ENCODE assay signal across 19 cellular contexts in genomic region chr9:87269296-87269695, GRCh38.
"Had no signal": no experiment of that assay in that cellular context is flagged by ENCODE, and none has a peak within 500 bp of the region (broad histone marks: within the 10 kb centered on the region; RNA-seq: fewer than 3 reads in every experiment).

No MANE protein-coding gene starts in this region.

- H3K36me3 Mint-ChIP-seq: activated naive CD4-positive, alpha-beta T cell treated with anti-CD3 and anti-CD28 coated beads, Interleukin-2, amount 50 U/mL, for 72 hours; immature natural killer cell; naive thymus-derived CD4-positive, alpha-beta T cell; WTC11 had no signal

- H3K27ac Mint-ChIP-seq: activated CD4-positive, alpha-beta memory T cell treated with anti-CD3 and anti-CD28 coated beads, Interleukin-2, amount 10 ng/mL, durations not matched to agents 7 days and 5 days; activated naive CD4-positive, alpha-beta T cell treated with anti-CD3 and anti-CD28 coated beads, Interleukin-2, amount 50 U/mL, for 72 hours; immature natural killer cell; naive thymus-derived CD4-positive, alpha-beta T cell; T-helper 17 cell; WTC11 had no signal

- H3K4me3 Mint-ChIP-seq: activated CD4-positive, alpha-beta memory T cell treated with anti-CD3 and anti-CD28 coated beads, Interleukin-2, amount 10 ng/mL, durations not matched to agents 7 days and 5 days; activated T-cell treated with anti-CD3 and anti-CD28 coated beads, Interleukin-2, amount 50 U/mL, for 4 hours; immature natural killer cell; naive thymus-derived CD4-positive, alpha-beta T cell; T-helper 17 cell; WTC11 had no signal

- ATAC-seq: activated naive CD4-positive, alpha-beta T cell treated with anti-CD3 and anti-CD28 coated beads, Interleukin-2, amount 50 U/mL, for 72 hours; activated T-cell treated with anti-CD3 and anti-CD28 coated beads, Interleukin-2, amount 50 U/mL, for 4 hours; foreskin keratinocyte; lower lobe of right lung; naive thymus-derived CD4-positive, alpha-beta T cell; stimulated activated naive CD8-positive, alpha-beta T cell treated with anti-CD3 and anti-CD28 coated beads, Interleukin-15, Interleukin-2, amounts not matched to agents 100 U/mL and 50 U/mL, for 24 hours; T-helper 17 cell; upper lobe of right lung; WTC11 had no signal

- H3K36me3 ChIP-seq: lower lobe of right lung, suprapubic skin, upper lobe of right lung had no signal

- H3K9me3 ChIP-seq: lower lobe of right lung, suprapubic skin, upper lobe of right lung had no signal

- H3K4me3 ChIP-seq: lower lobe of right lung, smooth muscle cell, suprapubic skin, upper lobe of right lung had no signal

- H3K9me3 Mint-ChIP-seq: activated CD4-positive, alpha-beta memory T cell treated with anti-CD3 and anti-CD28 coated beads, Interleukin-2, amount 10 ng/mL, durations not matched to agents 7 days and 5 days; activated naive CD4-positive, alpha-beta T cell treated with anti-CD3 and anti-CD28 coated beads, Interleukin-2, amount 50 U/mL, for 72 hours; activated T-cell treated with anti-CD3 and anti-CD28 coated beads, Interleukin-2, amount 50 U/mL, for 4 hours; immature natural killer cell; naive thymus-derived CD4-positive, alpha-beta T cell had no signal

- H3K4me1 Mint-ChIP-seq: WTC11 had no signal

- H3K27ac ChIP-seq: foreskin keratinocyte, lower lobe of right lung, suprapubic skin, upper lobe of right lung had no signal

- H3K27me3 ChIP-seq: foreskin keratinocyte, suprapubic skin, upper lobe of right lung had no signal

- DNase-seq: activated CD4-positive, alpha-beta memory T cell treated with anti-CD3 and anti-CD28 coated beads, Interleukin-2, amount 10 ng/mL, durations not matched to agents 7 days and 5 days; activated CD4-positive, alpha-beta T cell treated with anti-CD3 and anti-CD28 coated beads for 4 hours; activated effector memory CD4-positive, alpha-beta T cell treated with Interleukin-2 at 50 U/mL for 16 hours; activated T-cell treated with anti-CD3 and anti-CD28 coated beads, Interleukin-2, amount 50 U/mL, for 4 hours; amniotic stem cell; effector CD8-positive, alpha-beta T cell; foreskin keratinocyte; immature natural killer cell; lower lobe of right lung; naive thymus-derived CD4-positive, alpha-beta T cell; stimulated activated CD4-positive, alpha-beta T cell treated with anti-CD3 and anti-CD28 coated beads, Interleukin-4, amount 100 ng/mL, for 4 hours; stimulated activated CD8-positive, alpha-beta memory T cell treated with anti-CD3 and anti-CD28 coated beads, Interleukin-4, amount 100 ng/mL, for 48 hours; stimulated activated naive CD8-positive, alpha-beta T cell treated with anti-CD3 and anti-CD28 coated beads, Interleukin-15, Interleukin-2, amounts not matched to agents 100 U/mL and 50 U/mL, for 24 hours; T-helper 17 cell; upper lobe of right lung had no signal
